In genomic region chr12:23851602-23852001, GRCh38 we compare ENCODE assay signal across 28 cellular contexts.
"Had no signal": no experiment of that assay in that cellular context is flagged by ENCODE, and none has a peak within 500 bp of the region (broad histone marks: within the 10 kb centered on the region; RNA-seq: fewer than 3 reads in every experiment).

No MANE protein-coding gene starts in this region.

- H3K4me3 ChIP-seq: neural progenitor cell, ovary, psoas muscle, skin epidermis, smooth muscle cell, spleen, suprapubic skin, testis, tibial artery, transverse colon, upper lobe of right lung, uterus had no signal

- DNase-seq: natural killer cell; occipital lobe; ovary; posterior cingulate gyrus; psoas muscle; right cardiac atrium; spleen; stimulated activated CD4-positive, alpha-beta T cell treated with anti-CD3 and anti-CD28 coated beads, Interleukin-12 subunit alpha, Interleukin-12 subunit beta, amount 100 ng/mL, for 4 hours; stimulated activated CD4-positive, alpha-beta T cell treated with anti-CD3 and anti-CD28 coated beads, Interleukin-1b, Interleukin-23, amount 100 ng/mL, for 48 hours; stimulated activated CD4-positive, alpha-beta T cell treated with anti-CD3 and anti-CD28 coated beads, Interleukin-4, amount 100 ng/mL, for 1 hour; stimulated activated CD4-positive, alpha-beta T cell treated with anti-CD3 and anti-CD28 coated beads, Interleukin-4, amount 100 ng/mL, for 4 hours; stimulated activated CD8-positive, alpha-beta memory T cell treated with anti-CD3 and anti-CD28 coated beads, Interleukin-4, amount 100 ng/mL, for 48 hours; stimulated activated naive CD4-positive, alpha-beta T cell; stimulated activated naive CD8-positive, alpha-beta T cell treated with anti-CD3 and anti-CD28 coated beads, Interleukin-15, amount 100 ng/mL, for 72 hours; stimulated activated naive CD8-positive, alpha-beta T cell treated with anti-CD3 and anti-CD28 coated beads, Interleukin-15, Interleukin-2, amounts not matched to agents 100 U/mL and 50 U/mL, for 24 hours; substantia nigra; testis; tibial artery; transverse colon; upper lobe of right lung; uterus had no signal

- H3K27me3 ChIP-seq: neural progenitor cell, ovary, spleen, suprapubic skin, testis, tibial artery, transverse colon, upper lobe of right lung, uterus had no signal

- H2AFZ ChIP-seq: neural progenitor cell, parathyroid adenoma had no signal

- H3K79me2 ChIP-seq: parathyroid adenoma had no signal

- ATAC-seq: natural killer cell; psoas muscle; right cardiac atrium; sciatic nerve; stimulated activated memory B cell treated with anti-CD40 and anti-IgM and Interleukin-4, amounts not matched to agents 10 μg/mL and 1 μg/mL and 100 μg/mL, for 72 hours; stimulated activated naive CD8-positive, alpha-beta T cell treated with anti-CD3 and anti-CD28 coated beads, Interleukin-15, amount 100 ng/mL, for 72 hours; stimulated activated naive CD8-positive, alpha-beta T cell treated with anti-CD3 and anti-CD28 coated beads, Interleukin-15, Interleukin-2, amounts not matched to agents 100 U/mL and 50 U/mL, for 24 hours; upper lobe of right lung had no signal

- H3K4me1 ChIP-seq: parathyroid adenoma, psoas muscle, spleen, suprapubic skin, testis, tibial artery, transverse colon, upper lobe of right lung, uterus had no signal

- H3K9ac ChIP-seq: neural progenitor cell, parathyroid adenoma had no signal

- H3K9me3 ChIP-seq: ovary, psoas muscle, spleen, suprapubic skin, testis, tibial artery, transverse colon, upper lobe of right lung, uterus had no signal

- H3K27ac ChIP-seq: ovary, parathyroid adenoma, psoas muscle, skin epidermis, spleen, suprapubic skin, testis, tibial artery, transverse colon, upper lobe of right lung, uterus had no signal

- H3K36me3 ChIP-seq: neural progenitor cell, ovary, spleen, suprapubic skin, tibial artery, transverse colon, upper lobe of right lung, uterus had no signal

- H3K4me2 ChIP-seq: neural progenitor cell, smooth muscle cell had no signal
